Comparison of ENCODE assay signal across 8 cellular contexts in the genomic region with DNA sequence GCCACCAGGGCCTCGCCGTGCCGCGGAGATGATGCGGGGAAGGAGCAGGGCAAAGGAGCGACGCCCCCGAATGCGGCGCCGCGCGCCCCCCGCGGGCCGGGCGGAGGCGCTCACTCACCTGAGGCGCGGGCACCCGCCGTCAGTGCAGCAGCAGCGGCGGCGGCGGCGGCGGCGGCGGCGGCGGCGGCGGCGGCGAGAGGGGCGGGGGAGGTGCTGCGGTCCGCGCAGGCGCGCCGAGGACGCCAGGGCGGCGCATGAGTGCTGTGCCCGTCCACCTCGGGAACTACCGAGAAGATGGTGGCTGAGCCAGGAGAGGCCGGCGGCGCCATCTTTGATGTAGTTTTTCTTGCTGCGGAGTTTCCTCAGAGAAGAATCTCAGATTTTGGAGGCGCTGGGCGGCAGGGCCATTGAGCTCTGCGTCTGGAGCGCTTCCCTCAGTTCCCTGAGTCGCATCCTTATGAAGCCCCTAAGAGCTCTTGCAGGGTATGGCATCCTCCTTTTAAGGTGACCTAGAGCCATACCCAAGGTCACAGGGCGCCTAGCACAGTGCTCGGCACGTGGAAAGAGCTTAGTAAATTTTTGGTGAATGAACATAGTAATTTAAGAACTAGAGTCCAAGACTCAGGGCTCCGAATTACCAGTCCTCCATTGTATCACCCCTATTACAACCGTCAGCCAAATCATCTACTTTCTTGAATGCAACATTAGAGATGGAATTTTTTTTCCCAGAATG. TPM values are rescaled to one million over a fixed set of nuclear protein-coding genes. Genes with fewer than 3 reads are reported as not detected.
A peak's percentile ranks its signal among the peaks of the same experiment; 100 is the strongest.
DNase-seq lines count a peak whose midpoint lies in the region; ATAC-seq and TF ChIP-seq lines count a peak whose summit lies in the region.

A gene (minus strand): TSS at position 164 of the 733 bp plus-strand sequence. CDS start 24,355 bp downstream, outside the sequence.

- peaks cover 11 to 20% (median 11%) of the 10 kb centered on the region in 3 donors for H3K4me1 Mint-ChIP-seq in IgD-negative memory B cell

- H3K27me3 ChIP-seq in mucosa of rectum (ENCODE audit: control insufficient read depth in 2 of 2, insufficient read depth in 2 of 2, low read length in 2 of 2) = no peaks in the 10 kb centered on the region

- H3K4me3 Mint-ChIP-seq in IgD-negative memory B cell = peak within 1 kb of the TSS; percentile 89 to 97 (median 96)

- H3K27ac ChIP-seq in mucosa of rectum (ENCODE audit: low read depth in 2 of 2, low read length in 2 of 2) = peak within 1 kb of the TSS; percentile 55 to 71

- no peaks in the 10 kb centered on the region for H3K36me3 ChIP-seq in mucosa of rectum (ENCODE audit: control insufficient read depth in 2 of 2, insufficient read depth in 2 of 2, low read length in 2 of 2)

- ATAC-seq in GM21528 (IDR thresholded peaks at IDR 0.05; ENCODE audit: low FRiP score, unreplicated experiment) = peak; percentile 87

- H3K27me3 Mint-ChIP-seq in IgD-negative memory B cell = no peaks in the 10 kb centered on the region

- peaks cover 2% of the 10 kb centered on the region for H3K36me3 Mint-ChIP-seq in IgD-negative memory B cell

- H3K27ac Mint-ChIP-seq in IgD-negative memory B cell = peak within 1 kb of the TSS; percentile 83 to 94 (median 93)

- H3K4me1 ChIP-seq in mucosa of rectum (ENCODE audit: control insufficient read depth in 2 of 2, insufficient read depth in 2 of 2, low read length in 2 of 2) = peaks cover 3 to 6% of the 10 kb centered on the region in 2 donors

- H3K4me3 ChIP-seq in epithelial cell of proximal tubule (ENCODE audit: low read depth, low read length) (peak within 1 kb of the TSS; percentile 88), mucosa of rectum (ENCODE audit: low read length in 2 of 2) (peak within 1 kb of the TSS; percentile 81 to 91)

- no peak for TF ChIP-seq CTCF in epithelial cell of proximal tubule (conservative IDR thresholded peaks at IDR 0.05; ENCODE audit: low read depth, low read length)

- DNase-seq in DMS114 treated with DMSO at 0.1 percent for 48 hours (lab: John Stamatoyannopoulos, UW; ENCODE audit: unreplicated experiment) (peak; percentile 85), OCI-M1 (lab: John Stamatoyannopoulos, UW) (peak; percentile 95), activated T-cell treated with anti-CD3 and anti-CD28 coated beads for 4 hours (peak; percentile 81), epithelial cell of proximal tubule (ENCODE audit: low read depth) (peak; percentile 47)
- peak; percentile 93 for DNase-seq in stimulated activated CD8-positive, alpha-beta memory T cell treated with anti-CD3 and anti-CD28 coated beads, Interleukin-4, amount 100 ng/mL, for 48 hours

- no peaks in the 10 kb centered on the region for H3K9me3 Mint-ChIP-seq in IgD-negative memory B cell

- H3K9ac ChIP-seq in mucosa of rectum (ENCODE audit: low read depth in 1 of 2, low read length in 2 of 2) = peak within 1 kb of the TSS; percentile 69 to 79

- no peaks in the 10 kb centered on the region for H3K9me3 ChIP-seq in mucosa of rectum (ENCODE audit: control insufficient read depth in 2 of 2, low read length in 2 of 2)

RNA-seq across cellular contexts. Expression of the gene that starts here (rescaled TPM):
- 35.4 TPM for polyA plus RNA-seq in IgD-negative memory B cell
- 16.7 and 17.3 TPM in 2 replicates for total RNA-seq in epithelial cell of proximal tubule

Comparison
In these comparisons a context has a peak if more than half of its experiments do, and no peak if none do; other contexts are left out.
1. Peak in every context shown above with its lines: DNase-seq, ATAC-seq, H3K4me3 ChIP-seq and H3K27ac ChIP-seq.